In genomic region chr19:50646074-50646807, GRCh38 we compare ENCODE assay signal across 1 cellular context.
A peak's percentile ranks its signal among the peaks of the same experiment; 100 is the strongest.
TF ChIP-seq lines count a peak whose summit lies in the region.

No MANE protein-coding gene starts in this region.

TF ChIP-seq in K562, 482 proteins besides CTCF, POLR2A, EP300 and RAD21 (continued from another document and continues in another):
- TF ChIP-seq HMGXB4 (CRISPR knock-in tag; IDR thresholded peaks at IDR 0.05) = no peak
- no peak for TF ChIP-seq MEF2D (tag; conservative IDR thresholded peaks at IDR 0.05; ENCODE audit: low read depth)
- TF ChIP-seq HDAC1 (IDR thresholded peaks at IDR 0.05) = peak; percentile 55 to 62; a peak in 2 of 4 replicates
- peak; percentile 69 for TF ChIP-seq SMARCA4 (IDR thresholded peaks at IDR 0.05)
- no peak for TF ChIP-seq TARDBP (IDR thresholded peaks at IDR 0.05)
- TF ChIP-seq TRIM24 (IDR thresholded peaks at IDR 0.05) = peak in 1 of 2 experiments; percentile 67; a peak in 2 of 4 replicates
- no peak for TF ChIP-seq RFX1 (IDR thresholded peaks at IDR 0.05)
- TF ChIP-seq ETV6 (IDR thresholded peaks at IDR 0.05; ENCODE audit: borderline replicate concordance in 1 of 2, low read depth in 2 of 2, low read length in 1 of 2) = no peak
- TF ChIP-seq ETV6 (CRISPR knock-in tag; IDR thresholded peaks at IDR 0.05; ENCODE audit: borderline replicate concordance) = no peak
- peak in 1 of 2 experiments; percentile 35; a peak in 1 of 4 replicates for TF ChIP-seq RCOR1 (IDR thresholded peaks at IDR 0.05; ENCODE audit: borderline replicate concordance in 1 of 2, low read depth in 2 of 2, low read length in 2 of 2)
- 0 out of 2 replicates have a peak, but pooled peaks have one; percentile 4 for TF ChIP-seq MAFG (tag; conservative IDR thresholded peaks at IDR 0.05)
- TF ChIP-seq CGGBP1 (CRISPR knock-in tag; IDR thresholded peaks at IDR 0.05) = no peak
- no peak for TF ChIP-seq ELK3 (CRISPR knock-in tag; IDR thresholded peaks at IDR 0.05)
- TF ChIP-seq CBFA2T2 (conservative IDR thresholded peaks at IDR 0.05) = 0 out of 2 replicates have a peak, but pooled peaks have one; percentile 36
- TF ChIP-seq NCOR1 (IDR thresholded peaks at IDR 0.05) = peak; percentile 42; the same call in 1 of the 2 replicates
- no peak for TF ChIP-seq RUNX1 (IDR thresholded peaks at IDR 0.05; ENCODE audit: low read depth)
- TF ChIP-seq HOMEZ (CRISPR knock-in tag; IDR thresholded peaks at IDR 0.05) = no peak
- 0 out of 2 replicates have a peak, but pooled peaks have one; percentile 23 for TF ChIP-seq CTBP1 (IDR thresholded peaks at IDR 0.05; ENCODE audit: borderline replicate concordance)
- TF ChIP-seq KDM1A (IDR thresholded peaks at IDR 0.05) = peak; percentile 70 to 85
- TF ChIP-seq ZNF23 (CRISPR knock-in tag; IDR thresholded peaks at IDR 0.05) = no peak
- TF ChIP-seq PRMT5 (CRISPR knock-in tag; IDR thresholded peaks at IDR 0.05) = no peak
- no peak for TF ChIP-seq TSC22D4 (tag; IDR thresholded peaks at IDR 0.05)
- TF ChIP-seq HLTF (IDR thresholded peaks at IDR 0.05) = 0 out of 2 replicates have a peak, but pooled peaks have one; percentile 41
- peak; percentile 94 for TF ChIP-seq NFIC (IDR thresholded peaks at IDR 0.05)
- TF ChIP-seq GATAD2A (IDR thresholded peaks at IDR 0.05) = no peak
- TF ChIP-seq SMAD1 (IDR thresholded peaks at IDR 0.05; ENCODE audit: low read depth, low read length, partially characterized antibody) = no peak
- no peak for TF ChIP-seq FOXO4 (CRISPR knock-in tag; IDR thresholded peaks at IDR 0.05)
- no peak for TF ChIP-seq RBM39 (optimal IDR thresholded peaks at IDR 0.05; ENCODE audit: low read depth, low read length)
- no peak for TF ChIP-seq GABPB1 (CRISPR knock-in tag; IDR thresholded peaks at IDR 0.05)
- TF ChIP-seq FOXP1 (CRISPR knock-in tag; IDR thresholded peaks at IDR 0.05) = no peak
- no peak for TF ChIP-seq CBX5 (IDR thresholded peaks at IDR 0.05; ENCODE audit: borderline replicate concordance, low read depth)
- TF ChIP-seq ZNF57 (CRISPR knock-in tag; IDR thresholded peaks at IDR 0.05) = no peak
- no peak for TF ChIP-seq SFPQ (IDR thresholded peaks at IDR 0.05; ENCODE audit: low read depth, low read length)
- TF ChIP-seq ELK1 (CRISPR knock-in tag; IDR thresholded peaks at IDR 0.05) = no peak
- TF ChIP-seq ZFP36 (IDR thresholded peaks at IDR 0.05; ENCODE audit: low read depth, low read length, partially characterized antibody) = peak; percentile 99
- peak; percentile 78 for TF ChIP-seq ADNP (tag; IDR thresholded peaks at IDR 0.05)
- TF ChIP-seq SNIP1 (IDR thresholded peaks at IDR 0.05; ENCODE audit: low read depth) = no peak
- TF ChIP-seq ESRRA (IDR thresholded peaks at IDR 0.05; ENCODE audit: borderline replicate concordance, low read depth) = no peak
- no peak for TF ChIP-seq POU5F1 (IDR thresholded peaks at IDR 0.05; ENCODE audit: borderline replicate concordance, low read depth, low read length, partially characterized antibody)
- TF ChIP-seq ZNF436 (CRISPR knock-in tag; IDR thresholded peaks at IDR 0.05) = peak; percentile 86
- no peak for TF ChIP-seq ETV5 (CRISPR knock-in tag; IDR thresholded peaks at IDR 0.05; ENCODE audit: low read depth)
- peak; percentile 73 for TF ChIP-seq CBFA2T3 (IDR thresholded peaks at IDR 0.05)
- TF ChIP-seq FOSL1 (tag; conservative IDR thresholded peaks at IDR 0.05) = peak; percentile 83
- 0 out of 2 replicates have a peak, but pooled peaks have one; percentile 5 for TF ChIP-seq MAFK (IDR thresholded peaks at IDR 0.05; ENCODE audit: low read length)
- no peak for TF ChIP-seq MYBL2 (IDR thresholded peaks at IDR 0.05; ENCODE audit: low read depth)
- TF ChIP-seq MYBL2 (CRISPR knock-in tag; IDR thresholded peaks at IDR 0.05; ENCODE audit: borderline replicate concordance) = no peak
- no peak for TF ChIP-seq CBX1 (IDR thresholded peaks at IDR 0.05; ENCODE audit: low read depth)
- TF ChIP-seq DLX4 (CRISPR knock-in tag; IDR thresholded peaks at IDR 0.05) = no peak
- peak in 1 of 2 experiments; percentile 65; a peak in 1 of 3 replicates for TF ChIP-seq CBX3 (IDR thresholded peaks at IDR 0.05; ENCODE audit: borderline replicate concordance in 1 of 2, low read length in 2 of 2)
- TF ChIP-seq ARID1B (IDR thresholded peaks at IDR 0.05) = peak; percentile 71
- peak; percentile 8; the same call in 1 of the 2 replicates for TF ChIP-seq PTBP1 (IDR thresholded peaks at IDR 0.05; ENCODE audit: low read depth, low read length)
- TF ChIP-seq BMI1 (IDR thresholded peaks at IDR 0.05; ENCODE audit: low read length) = no peak
- no peak for TF ChIP-seq FOXA3 (CRISPR knock-in tag; conservative IDR thresholded peaks at IDR 0.05 in 1 of 2, IDR thresholded peaks at IDR 0.05 in 1 of 2)
- no peak for TF ChIP-seq IFI16 (CRISPR knock-in tag; IDR thresholded peaks at IDR 0.05)
- no peak for TF ChIP-seq SIN3B (IDR thresholded peaks at IDR 0.05; ENCODE audit: low read depth)
- no peak for TF ChIP-seq ZC3H8 (IDR thresholded peaks at IDR 0.05)
- TF ChIP-seq TAF15 (IDR thresholded peaks at IDR 0.05; ENCODE audit: low read depth, low read length) = no peak
- no peak for TF ChIP-seq MED1 (CRISPR knock-in tag; IDR thresholded peaks at IDR 0.05; ENCODE audit: borderline replicate concordance)
- no peak for TF ChIP-seq CUX1 (CRISPR knock-in tag; IDR thresholded peaks at IDR 0.05)
- peak; percentile 79 for TF ChIP-seq ATF3 (IDR thresholded peaks at IDR 0.05)
- TF ChIP-seq ATF3 (CRISPR knock-in tag; conservative IDR thresholded peaks at IDR 0.05) = no peak
- TF ChIP-seq ZFX (CRISPR knock-in tag; IDR thresholded peaks at IDR 0.05) = no peak
- peak; percentile 95 for TF ChIP-seq BCOR (IDR thresholded peaks at IDR 0.05)
